ENCODE assay signal across 1 cellular context in genomic region chr19:17482877-17483604, GRCh38.
TF ChIP-seq lines count a peak whose summit lies in the region.

No MANE protein-coding gene starts in this region.

TF ChIP-seq in HepG2, 621 proteins besides CTCF, POLR2A, EP300 and RAD21:
- peak; percentile 94 for TF ChIP-seq ZNF24 (IDR thresholded peaks at IDR 0.05)
- TF ChIP-seq USF2 (IDR thresholded peaks at IDR 0.05; ENCODE audit: low read depth, low read length), result no peak
- TF ChIP-seq USF2 (CRISPR knock-in tag; IDR thresholded peaks at IDR 0.05; ENCODE audit: borderline replicate concordance), result no peak
